ENCODE assay signal across 8 cellular contexts in the genomic region with DNA sequence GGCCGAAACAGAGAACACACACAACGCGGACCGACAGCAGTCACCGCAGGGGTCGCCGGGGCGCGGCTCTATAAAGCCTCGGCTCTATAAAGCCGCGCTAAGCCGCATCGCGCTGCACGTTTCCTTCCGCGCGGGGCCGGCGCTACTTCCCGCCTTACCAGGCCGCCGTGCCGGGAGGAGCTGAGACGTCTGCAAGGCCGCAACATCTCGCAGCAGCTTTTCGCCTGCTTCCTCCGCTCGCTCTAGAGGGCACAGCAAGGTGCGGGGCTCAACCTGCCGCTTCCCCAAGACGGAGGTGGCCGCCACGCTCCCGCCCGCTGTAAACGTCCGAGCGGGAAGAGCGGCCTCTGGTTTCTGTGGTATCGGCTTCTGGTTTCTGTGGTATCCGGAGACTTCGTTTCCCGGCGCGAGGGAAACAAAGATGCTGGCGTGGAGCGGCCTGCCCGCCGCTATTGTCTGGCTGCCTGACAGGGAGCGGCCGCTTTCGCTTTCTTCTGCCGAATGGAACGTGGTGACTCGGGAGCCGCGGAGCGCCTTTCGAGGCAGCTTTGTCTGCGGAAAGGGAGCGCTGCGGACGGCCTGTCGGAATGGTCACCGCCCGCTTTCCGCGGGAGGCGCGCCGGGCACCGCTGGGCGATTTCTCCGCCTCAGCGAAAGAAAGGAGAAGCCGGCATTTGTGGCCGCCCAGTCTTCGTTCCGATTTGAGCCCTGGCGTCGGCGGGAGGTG.
DNase-seq lines count a peak whose midpoint lies in the region; ATAC-seq and TF ChIP-seq lines count a peak whose summit lies in the region.

No MANE protein-coding gene starts in this region.

- no peaks in the 10 kb centered on the region for H3K36me3 ChIP-seq in suprapubic skin

- no peak for TF ChIP-seq EP300 in suprapubic skin (IDR thresholded peaks at IDR 0.05)

- H3K27ac ChIP-seq in suprapubic skin: peak overlapping the region; percentile 96

- H3K4me3 ChIP-seq in suprapubic skin: peak overlapping the region; percentile 73

- no peaks in the 10 kb centered on the region for H3K9me3 Mint-ChIP-seq in activated naive CD4-positive, alpha-beta T cell treated with anti-CD3 and anti-CD28 coated beads, Interleukin-2, amount 50 U/mL, for 24 hours

- 2% methylated on average over 7 of the region's 85 CpGs for WGBS in suprapubic skin

- H3K9me3 ChIP-seq in suprapubic skin: no peaks in the 10 kb centered on the region

- peaks cover 17% of the 10 kb centered on the region for H3K4me1 ChIP-seq in suprapubic skin

- ATAC-seq in GM21360 (IDR thresholded peaks at IDR 0.05; ENCODE audit: unreplicated experiment): peak; percentile 76

- H3K4me1 Mint-ChIP-seq in activated naive CD4-positive, alpha-beta T cell treated with anti-CD3 and anti-CD28 coated beads, Interleukin-2, amount 50 U/mL, for 24 hours: peaks cover 43% of the 10 kb centered on the region

- no peaks in the 10 kb centered on the region for H3K27me3 ChIP-seq in suprapubic skin

- H3K27me3 Mint-ChIP-seq in activated naive CD4-positive, alpha-beta T cell treated with anti-CD3 and anti-CD28 coated beads, Interleukin-2, amount 50 U/mL, for 24 hours: no peaks in the 10 kb centered on the region

- DNase-seq in DMS153 treated with DMSO at 0.1 percent for 48 hours (lab: John Stamatoyannopoulos, UW; ENCODE audit: unreplicated experiment): peak; percentile 58
- DNase-seq in HT1080 (ENCODE audit: low read depth): peak; percentile 52
- DNase-seq in SHP77 (lab: John Stamatoyannopoulos, UW): peak; percentile 70 to 82
- DNase-seq in glomerular visceral epithelial cell (ENCODE audit: extremely low spot score): peak; percentile 84
- DNase-seq in occipital lobe (lab: John Stamatoyannopoulos, UW): peak; percentile 81
- DNase-seq in suprapubic skin (ENCODE audit: low spot score in 2 of 2): peak; percentile 92 to 93

- H3K4me3 Mint-ChIP-seq in activated naive CD4-positive, alpha-beta T cell treated with anti-CD3 and anti-CD28 coated beads, Interleukin-2, amount 50 U/mL, for 24 hours: peak overlapping the region; percentile 92

- peak in 1 of 2 donors; percentile 26 for TF ChIP-seq CTCF in suprapubic skin (IDR thresholded peaks at IDR 0.05)

- no peaks in the 10 kb centered on the region for H3K36me3 Mint-ChIP-seq in activated naive CD4-positive, alpha-beta T cell treated with anti-CD3 and anti-CD28 coated beads, Interleukin-2, amount 50 U/mL, for 24 hours

- peak; percentile 79 to 90 for TF ChIP-seq POLR2A in suprapubic skin (IDR thresholded peaks at IDR 0.05)

- H3K27ac Mint-ChIP-seq in activated naive CD4-positive, alpha-beta T cell treated with anti-CD3 and anti-CD28 coated beads, Interleukin-2, amount 50 U/mL, for 24 hours: peak overlapping the region; percentile 94

Comparison
In these comparisons a context has a peak if more than half of its experiments do, and no peak if none do; other contexts are left out.
1. Peak in every context shown above with its lines: DNase-seq, ATAC-seq, H3K4me3 ChIP-seq and H3K27ac ChIP-seq.